ENCODE assay signal across 14 cellular contexts in the genomic region with DNA sequence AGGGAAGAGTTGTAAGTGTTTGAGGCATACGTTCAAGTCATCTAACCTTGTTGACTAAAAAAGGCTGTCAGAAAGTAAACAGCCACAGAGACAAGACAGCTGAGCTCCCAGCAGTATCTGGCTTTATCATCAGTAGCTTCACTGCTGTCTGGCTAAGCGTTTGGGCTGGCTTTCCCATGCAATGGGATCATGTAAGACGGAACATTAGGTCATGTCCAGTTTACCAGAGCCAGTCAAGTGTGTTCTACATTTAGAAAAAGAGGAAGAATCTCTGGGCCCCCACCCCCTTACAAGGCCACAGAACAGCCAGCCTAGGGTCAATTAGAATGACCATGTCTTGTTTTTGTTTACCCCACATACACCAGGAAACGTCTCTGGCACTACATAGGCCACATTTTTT. TPM values are rescaled to one million over a fixed set of nuclear protein-coding genes. Genes with fewer than 3 reads are reported as not detected.
DNase-seq lines count a peak whose midpoint lies in the region; ATAC-seq, FAIRE-seq and TF ChIP-seq lines count a peak whose summit lies in the region.
"Had no signal": no experiment of that assay in that cellular context is flagged by ENCODE, and none has a peak within 500 bp of the region (broad histone marks: within the 10 kb centered on the region; RNA-seq: fewer than 3 reads in every experiment).

No MANE protein-coding gene starts in this region.

- TF ChIP-seq POLR2A in GM12878 (IDR thresholded peaks at IDR 0.05; ENCODE audit: low read depth, low read length) = no peak
- TF ChIP-seq POLR2A in esophagus muscularis mucosa (IDR thresholded peaks at IDR 0.05; ENCODE audit: low read depth) = no peak

- TF ChIP-seq EP300 in GM12878 (IDR thresholded peaks at IDR 0.05; ENCODE audit: borderline replicate concordance in 1 of 2, control insufficient read depth in 1 of 2, low read depth in 2 of 2, low read length in 2 of 2) (no peak), esophagus muscularis mucosa (IDR thresholded peaks at IDR 0.05) (no peak)

- 0 out of 2 replicates have a peak overlapping the region, but pooled peaks have one; percentile 6 for H2AFZ ChIP-seq in GM12878 (ENCODE audit: control insufficient read depth, low read depth, low read length)
- H2AFZ ChIP-seq: parathyroid adenoma had no signal

- no peaks in the 10 kb centered on the region for H4K20me1 ChIP-seq in GM12878 (ENCODE audit: control insufficient read depth, insufficient read depth)

- CTCF ChIA-PET in GM12878 (lab: Yijun Ruan, JAX) = interaction anchor here (0.5 to 2.1 kb wide), 6 partner anchors 12 to 184 kb away, joined by 3 to 6 read pairs (median 4); no protein-coding TSS in a partner anchor

- H3K4me3 ChIP-seq in HL-60 (replicated peaks; ENCODE audit: insufficient read depth, low read length) (no peak overlapping the region), GM12878 (no peak overlapping the region), esophagus muscularis mucosa (no peak overlapping the region)
- H3K4me3 ChIP-seq: SJCRH30, vagina had no signal

- H3K79me2 ChIP-seq in GM12878 (ENCODE audit: control insufficient read depth, insufficient read depth, low read length) = no peaks in the 10 kb centered on the region
- H3K79me2 ChIP-seq: parathyroid adenoma had no signal

- no TSS peak for BruUV-seq in GM12878 (replicated peaks; lab: Mats Ljungman, UMichigan)

- no peaks in the 10 kb centered on the region for H3K9me3 ChIP-seq in GM12878 (replicated peaks; ENCODE audit: control insufficient read depth, insufficient read depth, low read length)
- no peaks in the 10 kb centered on the region for H3K9me3 ChIP-seq in esophagus muscularis mucosa
- H3K9me3 ChIP-seq: SJCRH30, vagina had no signal

- in situ Hi-C loops in GM12878 (cut with MboI) = no loop called here
- in situ Hi-C loops in G401 (cut with HindIII; ENCODE audit: low sequenced_read_pairs) = no loop called here

- DNase-seq in HL-60 (ENCODE audit: low read depth in 1 of 2, low spot score in 1 of 2) (no peak), GM12878 (ENCODE audit: low read depth, low spot score) (no peak), left lobe of liver (ENCODE audit: low spot score) (no peak), pons (ENCODE audit: low spot score) (peak; percentile 71), AML-193 (lab: John Stamatoyannopoulos, UW) (no peak), esophagus muscularis mucosa (ENCODE audit: extremely low spot score) (no peak), germinal center (ENCODE audit: low spot score) (no peak), G401 (ENCODE audit: low spot score) (no peak)
- DNase-seq: activated CD4-positive, alpha-beta memory T cell treated with anti-CD3 and anti-CD28 coated beads for 36 hours; effector memory CD8-positive, alpha-beta T cell; NCI-H1417; SJCRH30 had no signal

- H3K36me3 ChIP-seq in GM12878 (ENCODE audit: control insufficient read depth in 2 of 2, insufficient read depth in 2 of 2, low read length in 1 of 2) = no peaks in the 10 kb centered on the region
- no peaks in the 10 kb centered on the region for H3K36me3 ChIP-seq in esophagus muscularis mucosa
- H3K36me3 ChIP-seq: SJCRH30, vagina had no signal

- H3K4me1 ChIP-seq in GM12878 (ENCODE audit: control insufficient read depth, insufficient read depth, low read length) (peaks cover 19% of the 10 kb centered on the region), esophagus muscularis mucosa (no peaks in the 10 kb centered on the region)
- H3K4me1 ChIP-seq: parathyroid adenoma, vagina had no signal

- FAIRE-seq in GM12878 (lab: Jason Lieb, UNC) = no peak

- no peak overlapping the region for H3K9ac ChIP-seq in GM12878 (ENCODE audit: control insufficient read depth, insufficient read depth, low read length)
- H3K9ac ChIP-seq: parathyroid adenoma had no signal

- no peak overlapping the region for H3K4me2 ChIP-seq in GM12878 (ENCODE audit: control insufficient read depth, insufficient read depth)

- H3K27ac ChIP-seq in HL-60 (replicated peaks) (peak overlapping the region; percentile 64; the same call in 1 of the 2 replicates), GM12878 (ENCODE audit: control insufficient read depth, insufficient read depth) (no peak overlapping the region), esophagus muscularis mucosa (replicated peaks in 1 of 4) (no peak overlapping the region)
- H3K27ac ChIP-seq: parathyroid adenoma, SJCRH30, vagina had no signal

- H3K27me3 ChIP-seq in HL-60 (ENCODE audit: insufficient read depth, poor library complexity, severe bottlenecking) (no peaks in the 10 kb centered on the region), GM12878 (replicated peaks in 1 of 2; ENCODE audit: control insufficient read depth in 2 of 2, insufficient read depth in 2 of 2, low read length in 1 of 2) (no peaks in the 10 kb centered on the region), esophagus muscularis mucosa (no peaks in the 10 kb centered on the region)
- H3K27me3 ChIP-seq: SJCRH30, vagina had no signal

- POLR2A ChIA-PET in GM12878 (lab: Charles Lee) = interaction anchor here (0.6 to 1.8 kb wide), 6 partner anchors 20 to 131 kb away, joined by 3 to 5 read pairs (median 3); no protein-coding TSS in a partner anchor

- no peak for TF ChIP-seq RAD21 in GM12878 (IDR thresholded peaks at IDR 0.05; ENCODE audit: insufficient read depth, low read depth, low read length)

- intact Hi-C loops in GM12878 (cut with micrococcal nuclease; ENCODE audit: unreplicated experiment) = no loop called here
- intact Hi-C loops in esophagus muscularis mucosa (cut with DNase I) = no loop called here

- ATAC-seq in GM12878 = peak; percentile 4; the same call in 1 of the 3 replicates
- ATAC-seq in left lobe of liver = peak; percentile 72
- ATAC-seq: effector memory CD8-positive, alpha-beta T cell had no signal

- no peak for TF ChIP-seq CTCF in HL-60 (IDR thresholded peaks at IDR 0.05; ENCODE audit: insufficient read depth, low read length)
- no peak for TF ChIP-seq CTCF in GM12878 (IDR thresholded peaks at IDR 0.05 in 2 of 3, conservative IDR thresholded peaks at IDR 0.05 in 1 of 3; ENCODE audit: control insufficient read depth in 2 of 3, extremely low read depth in 1 of 3, insufficient read depth in 1 of 3, low read depth in 3 of 3, low read length in 3 of 3)
- no peak for TF ChIP-seq CTCF in esophagus muscularis mucosa (IDR thresholded peaks at IDR 0.05)

- SMC1A ChIA-PET in GM12878 (lab: Charles Lee; ENCODE audit: uncharacterized antibody, unreplicated experiment) = interaction anchor here (1.0 to 2.4 kb wide), 16 partner anchors 10 to 235 kb away, joined by 3 to 11 read pairs (median 5); no protein-coding TSS in a partner anchor

- RAD21 ChIA-PET in GM12878 (lab: Charles Lee; ENCODE audit: unreplicated experiment) = interaction anchor here (1.1 to 2.0 kb wide), 4 partner anchors 9 to 184 kb away, joined by 4 to 6 read pairs (median 4); no protein-coding TSS in a partner anchor

- 48% methylated on average over 4 of the region's 4 CpGs for WGBS in GM12878 (ENCODE audit: insufficient coverage, insufficient replicate concordance, low lambda C conversion rate, missing lambda C conversion rate)
- 68% methylated on average over 4 of the region's 4 CpGs for WGBS in esophagus muscularis mucosa

TF ChIP-seq in GM12878, 131 proteins besides CTCF, POLR2A, EP300 and RAD21:
- TF ChIP-seq NFYA (IDR thresholded peaks at IDR 0.05; ENCODE audit: borderline replicate concordance, low read depth, low read length) (no peak), MXI1 (IDR thresholded peaks at IDR 0.05; ENCODE audit: low read depth, low read length) (no peak), SMAD1 (IDR thresholded peaks at IDR 0.05; ENCODE audit: low read depth, partially characterized antibody) (no peak)

RNA-seq across cellular contexts. Expression of a gene that starts 51.3 kb away (rescaled TPM):
- total RNA-seq in GM12878 (2013; cell fraction: nucleolus; rRNA removed) = 130 and 134 TPM in 2 replicates
- total RNA-seq in GM12878 (2014; rRNA removed) (26.5 and 27.2 TPM in 2 replicates), GM12878 (2014; rRNA removed; fragmentation: Illumina TruSeq; extraction: Trizol) (21.0 and 24.7 TPM in 2 replicates), GM12878 (2021) (17.4 and 24.1 TPM in 2 replicates), left lobe of liver (24.3 TPM), esophagus muscularis mucosa (10 to 100 TPM; 12.6 to 22.8 (median 17.0) TPM)
- 6.9 TPM for polyA plus RNA-seq in GM12878 (2011; ENCODE audit: low read depth)
- polyA plus RNA-seq in GM12878 (2011; rRNA removed) (38.1 and 48.5 TPM in 2 replicates), GM12878 (2014; fragmentation: Illumina TruSeq; extraction: Trizol) (22.6 and 29.6 TPM in 2 replicates), GM12878 (2014; fragmentation: Nextera tagmentation; extraction: Ambion mirVana) (1 to 10 TPM; 6.6 to 8.0 TPM), GM12878 (2014; rRNA removed) (20.3 and 24.1 TPM in 2 replicates), GM12878 (2016; fragmentation: Nextera tagmentation; extraction: Ambion mirVana) (10 to 100 TPM; 14.4 to 16.0 TPM)
- polyA plus RNA-seq in GM12878 (2011; cell fraction: cytosol; rRNA removed) = 14.7 and 15.5 TPM in 2 replicates
- 99.9 and 128 TPM in 2 replicates for polyA plus RNA-seq in GM12878 (2011; cell fraction: nucleus; rRNA removed)
- polyA plus RNA-seq in GM12878 (2012) = 8.0 and 10.6 TPM in 2 replicates
- 36.5 and 39.6 TPM in 2 replicates for polyA minus RNA-seq in GM12878 (2011; rRNA and poly(A)+ RNA removed)
- 7.6 and 11.1 TPM in 2 replicates for polyA minus RNA-seq in GM12878 (2011; cell fraction: cytosol; rRNA and poly(A)+ RNA removed)
- polyA minus RNA-seq in GM12878 (2011; cell fraction: nucleus; rRNA and poly(A)+ RNA removed) = 46.9 and 73.0 TPM in 2 replicates
- not detected in 2 replicates for total RNA-seq in G401 (2014; rRNA removed; shearing (Covaris generic))
- total RNA-seq: SJCRH30 had no signal

Comparison
In these comparisons a context has a peak if more than half of its experiments do, and no peak if none do; other contexts are left out.
1. RNA of a gene that starts 51.3 kb away (total RNA-seq): 24.3 TPM in left lobe of liver (single experiment), 17.4 to 134 TPM in GM12878 and 12.6 to 22.8 TPM in esophagus muscularis mucosa; not detected in G401; every median in the first group is over 10 times any median in the second.